15 cellular contexts compared by ENCODE assay signal in genomic region chr21:41641510-41641815, GRCh38.
A peak's percentile ranks its signal among the peaks of the same experiment; 100 is the strongest.
DNase-seq lines count a peak whose midpoint lies in the region; ATAC-seq and TF ChIP-seq lines count a peak whose summit lies in the region.
"Had no signal": no experiment of that assay in that cellular context is flagged by ENCODE, and none has a peak within 500 bp of the region (broad histone marks: within the 10 kb centered on the region; RNA-seq: fewer than 3 reads in every experiment).

No MANE protein-coding gene starts in this region.

- TF ChIP-seq CTCF in HCT116 (IDR thresholded peaks at IDR 0.05 in 2 of 3, conservative IDR thresholded peaks at IDR 0.05 in 1 of 3; ENCODE audit: borderline replicate concordance in 1 of 3, insufficient read depth in 1 of 3, low read depth in 2 of 3, low read length in 2 of 3) (no peak), coronary artery (IDR thresholded peaks at IDR 0.05) (no peak), smooth muscle cell (IDR thresholded peaks at IDR 0.05; ENCODE audit: borderline replicate concordance, insufficient read depth, poor library complexity, severe bottlenecking) (no peak)

- H3K27me3 ChIP-seq in HCT116 (ENCODE audit: insufficient read depth, low read length) (no peaks in the 10 kb centered on the region), mesenchymal stem cell (ENCODE audit: control insufficient read depth in 1 of 2, insufficient read depth in 1 of 2, low read length in 2 of 2) (peaks cover 0 to 3% of the 10 kb centered on the region in 2 experiments), smooth muscle cell (ENCODE audit: low read depth) (no peaks in the 10 kb centered on the region)

- no peak overlapping the region for H3K4me3 Mint-ChIP-seq in stimulated activated memory B cell treated with anti-CD40 and anti-IgM and Interleukin-4, amounts not matched to agents 10 μg/mL and 1 μg/mL and 100 μg/mL, for 72 hours
- H3K4me3 Mint-ChIP-seq: naive thymus-derived CD4-positive, alpha-beta T cell had no signal

- H4K91ac ChIP-seq in mesenchymal stem cell (ENCODE audit: low read length), result no peak overlapping the region

- H3K18ac ChIP-seq in mesenchymal stem cell (ENCODE audit: low read depth in 1 of 2, low read length in 2 of 2), result no peak overlapping the region

- H3K9me2 ChIP-seq in HCT116 (ENCODE audit: insufficient read depth), result no peaks in the 10 kb centered on the region

- no peaks in the 10 kb centered on the region for H3K4me1 Mint-ChIP-seq in stimulated activated memory B cell treated with anti-CD40 and anti-IgM and Interleukin-4, amounts not matched to agents 10 μg/mL and 1 μg/mL and 100 μg/mL, for 72 hours
- H3K4me1 Mint-ChIP-seq: naive thymus-derived CD4-positive, alpha-beta T cell had no signal

- H4K20me1 ChIP-seq in HCT116 (ENCODE audit: insufficient read depth) (no peaks in the 10 kb centered on the region), smooth muscle cell (ENCODE audit: low read depth) (no peaks in the 10 kb centered on the region)

- TF ChIP-seq RAD21 in HCT116 (IDR thresholded peaks at IDR 0.05; ENCODE audit: low read depth), result no peak

- no peak overlapping the region for H3K4ac ChIP-seq in mesenchymal stem cell (ENCODE audit: low read depth in 1 of 2, low read length in 2 of 2)

- H2AK5ac ChIP-seq in mesenchymal stem cell (ENCODE audit: low read length, severe bottlenecking), result no peak overlapping the region

- H3K9ac ChIP-seq in HCT116 (ENCODE audit: low read length) (no peak overlapping the region), mesenchymal stem cell (ENCODE audit: low read length) (peak overlapping the region; percentile 76), smooth muscle cell (ENCODE audit: low read depth) (peak overlapping the region; percentile 52)

- WGBS in mesenchymal stem cell, result 42% methylated on average over 3 of the region's 3 CpGs
- WGBS in smooth muscle cell (ENCODE audit: low lambda C conversion rate), result 42% methylated on average over 3 of the region's 3 CpGs

- H2BK15ac ChIP-seq in mesenchymal stem cell (ENCODE audit: low read depth, poor library complexity, severe bottlenecking), result no peak overlapping the region

- ATAC-seq in HCT116 (no peak), GM19463 (IDR thresholded peaks at IDR 0.05; ENCODE audit: unreplicated experiment) (no peak)
- ATAC-seq in stimulated activated memory B cell treated with anti-CD40 and anti-IgM and Interleukin-4, amounts not matched to agents 10 μg/mL and 1 μg/mL and 100 μg/mL, for 72 hours, result no peak
- ATAC-seq: naive thymus-derived CD4-positive, alpha-beta T cell had no signal

- no peaks in the 10 kb centered on the region for H3K36me3 Mint-ChIP-seq in stimulated activated memory B cell treated with anti-CD40 and anti-IgM and Interleukin-4, amounts not matched to agents 10 μg/mL and 1 μg/mL and 100 μg/mL, for 72 hours

- TF ChIP-seq POLR2A in HCT116 (IDR thresholded peaks at IDR 0.05; ENCODE audit: borderline replicate concordance, extremely low read depth, insufficient read depth, insufficient read length), result no peak

- no peak overlapping the region for H3K14ac ChIP-seq in mesenchymal stem cell (ENCODE audit: low read length in 2 of 2)

- H3K4me1 ChIP-seq in HCT116 (ENCODE audit: control insufficient read depth in 1 of 2, insufficient read depth in 2 of 2, low read length in 2 of 2) (peaks cover 0 to 18% of the 10 kb centered on the region in 2 experiments; a peak in 2 of 4 replicates), mesenchymal stem cell (ENCODE audit: control insufficient read depth, insufficient read depth, low read depth, low read length) (peaks cover 7% of the 10 kb centered on the region), smooth muscle cell (ENCODE audit: low read depth) (peaks cover 19% of the 10 kb centered on the region)

- H3K27me3 Mint-ChIP-seq in stimulated activated memory B cell treated with anti-CD40 and anti-IgM and Interleukin-4, amounts not matched to agents 10 μg/mL and 1 μg/mL and 100 μg/mL, for 72 hours, result peaks cover 48% of the 10 kb centered on the region

- no peaks in the 10 kb centered on the region for H3K79me1 ChIP-seq in mesenchymal stem cell (replicated peaks; ENCODE audit: low read length, poor library complexity, severe bottlenecking)

- H3K23ac ChIP-seq in mesenchymal stem cell (ENCODE audit: low read length in 2 of 2), result no peak overlapping the region

- POLR2A ChIA-PET in HCT116 (lab: Charles Lee), result interaction anchor here (1.1 kb wide), 1 partner anchor 9 kb away, joined by 4 read pairs; no protein-coding TSS in a partner anchor

- H3K27ac ChIP-seq in HCT116 (ENCODE audit: low read depth, low read length) (no peak overlapping the region), coronary artery (peak overlapping the region; percentile 81 to 91), mesenchymal stem cell (ENCODE audit: low read length, poor library complexity, severe bottlenecking) (peak overlapping the region; percentile 36), smooth muscle cell (ENCODE audit: low read depth) (peak overlapping the region; percentile 92)

- BruUV-seq in HCT116 (replicated peaks; lab: Mats Ljungman, UMichigan), result no TSS peak

- H2AFZ ChIP-seq in HCT116 (ENCODE audit: low read depth, low read length, poor library complexity, severe bottlenecking) (no peak overlapping the region), mesenchymal stem cell (ENCODE audit: low read depth, low read length) (no peak overlapping the region), smooth muscle cell (ENCODE audit: low read depth) (peak overlapping the region; percentile 28)

- CTCF ChIA-PET in HCT116 (lab: Charles Lee), result no interaction called here

- no peaks in the 10 kb centered on the region for H3K79me2 ChIP-seq in HCT116 (ENCODE audit: insufficient read depth, low read length)
- H3K79me2 ChIP-seq in smooth muscle cell (ENCODE audit: low read depth), result no peaks in the 10 kb centered on the region

- no peak overlapping the region for H2BK120ac ChIP-seq in mesenchymal stem cell (ENCODE audit: low read depth, low read length)

- H3K27ac Mint-ChIP-seq in stimulated activated memory B cell treated with anti-CD40 and anti-IgM and Interleukin-4, amounts not matched to agents 10 μg/mL and 1 μg/mL and 100 μg/mL, for 72 hours, result no peak overlapping the region
- H3K27ac Mint-ChIP-seq: naive thymus-derived CD4-positive, alpha-beta T cell had no signal

- DNase-seq in HCT116 (ENCODE audit: low read depth, low spot score), result no peak
- DNase-seq in coronary artery (ENCODE audit: low spot score), result no peak
- DNase-seq in mesenchymal stem cell, result no peak
- no peak for DNase-seq in smooth muscle cell (lab: John Stamatoyannopoulos, UW; ENCODE audit: unreplicated experiment)
- no peak for DNase-seq in RKO (ENCODE audit: low spot score)
- DNase-seq in NCI-H226, result no peak
- DNase-seq: activated naive CD4-positive, alpha-beta T cell treated with Interleukin-2 at 50 U/mL for 16 hours; DMS79 treated with DMSO at 0.1 percent for 48 hours; naive thymus-derived CD4-positive, alpha-beta T cell; NCI-H1092 treated with DMSO at 0.1 percent for 48 hours; NCI-H524; RPMI8226; stimulated activated CD4-positive, alpha-beta T cell treated with anti-CD3 and anti-CD28 coated beads, Interleukin-12 subunit alpha, Interleukin-12 subunit beta, amount 100 ng/mL, for 4 hours had no signal

- H3K36me3 ChIP-seq in HCT116 (ENCODE audit: control insufficient read depth in 1 of 2, insufficient read depth in 2 of 2, low read length in 2 of 2), result no peaks in the 10 kb centered on the region
- no peaks in the 10 kb centered on the region for H3K36me3 ChIP-seq in mesenchymal stem cell (ENCODE audit: control insufficient read depth in 1 of 2, insufficient read depth in 2 of 2, low read depth in 1 of 2, low read length in 2 of 2)
- no peaks in the 10 kb centered on the region for H3K36me3 ChIP-seq in smooth muscle cell (ENCODE audit: low read depth)

- RAD21 ChIA-PET in HCT116 (lab: Charles Lee; ENCODE audit: low non-redundant PET in 1 of 2, low total read pairs in 2 of 2, uncharacterized antibody in 2 of 2, unreplicated experiment in 2 of 2), result no interaction called here

- intact Hi-C loops in HCT116 (cut with micrococcal nuclease), result no loop called here

- H2BK5ac ChIP-seq in mesenchymal stem cell (ENCODE audit: low read depth, low read length, poor library complexity, severe bottlenecking), result no peak overlapping the region

- H4K8ac ChIP-seq in mesenchymal stem cell (ENCODE audit: low read length), result no peak overlapping the region

- H3K4me2 ChIP-seq in HCT116 (ENCODE audit: low read length), result peak overlapping the region; percentile 47; the same call in 1 of the 2 replicates
- no peak overlapping the region for H3K4me2 ChIP-seq in mesenchymal stem cell (ENCODE audit: low read length, poor library complexity, severe bottlenecking)
- peak overlapping the region; percentile 61 for H3K4me2 ChIP-seq in smooth muscle cell

- H2BK12ac ChIP-seq in mesenchymal stem cell (ENCODE audit: low read length in 2 of 2), result no peak overlapping the region

- H3K9me3 Mint-ChIP-seq in stimulated activated memory B cell treated with anti-CD40 and anti-IgM and Interleukin-4, amounts not matched to agents 10 μg/mL and 1 μg/mL and 100 μg/mL, for 72 hours, result no peaks in the 10 kb centered on the region

- peaks cover 13% of the 10 kb centered on the region for H3F3A ChIP-seq in smooth muscle cell (ENCODE audit: low read depth)

- no peak overlapping the region for H3K4me3 ChIP-seq in HCT116 (replicated peaks in 1 of 2; ENCODE audit: low read depth in 1 of 2, low read length in 2 of 2)
- peak overlapping the region; percentile 18 for H3K4me3 ChIP-seq in coronary artery
- H3K4me3 ChIP-seq in mesenchymal stem cell (ENCODE audit: insufficient read depth in 1 of 2, low read depth in 1 of 2, low read length in 2 of 2), result no peak overlapping the region
- H3K4me3 ChIP-seq in smooth muscle cell, result no peak overlapping the region

- no peaks in the 10 kb centered on the region for H3K9me3 ChIP-seq in HCT116 (ENCODE audit: control insufficient read depth in 1 of 2, insufficient read depth in 1 of 2, low read depth in 1 of 2, low read length in 2 of 2)
- H3K9me3 ChIP-seq in mesenchymal stem cell (ENCODE audit: control insufficient read depth, low read length), result peaks cover 8% of the 10 kb centered on the region
- H3K9me3 ChIP-seq in smooth muscle cell (replicated peaks; ENCODE audit: low read depth), result no peaks in the 10 kb centered on the region

TF ChIP-seq in HCT116, 20 proteins besides CTCF, POLR2A, EP300 and RAD21 (continues in another document):
- no peak for TF ChIP-seq CEBPB (IDR thresholded peaks at IDR 0.05; ENCODE audit: low read depth)
